5 cellular contexts compared by ENCODE assay signal in genomic region chr21:37646761-37647160, GRCh38.
A peak's percentile ranks its signal among the peaks of the same experiment; 100 is the strongest.
DNase-seq lines count a peak whose midpoint lies in the region; ATAC-seq, FAIRE-seq and TF ChIP-seq lines count a peak whose summit lies in the region.
"Not testable (repeated sequence)": the region's sequence is repeated elsewhere in the genome, so short reads cannot be mapped to it uniquely, and the experiment has no call there.

No MANE protein-coding gene starts in this region.

- POLR2A ChIA-PET in HEK293 (lab: Yijun Ruan, JAX): not testable (repeated sequence)
- POLR2A ChIA-PET in K562 (lab: Yijun Ruan, JAX): interaction anchor here (0.6 to 0.8 kb wide), 3 partner anchors 22 to 446 kb away, joined by 3 to 4 read pairs (median 3); no protein-coding TSS in a partner anchor

- BruUV-seq in K562 (replicated peaks; lab: Mats Ljungman, UMichigan): not testable (repeated sequence)

- not testable (repeated sequence) for DNase-seq in K562 (ENCODE audit: extremely low read depth in 1 of 4, low spot score in 3 of 4); keratinocyte (ENCODE audit: low read depth, low spot score); sigmoid colon
- peak; percentile 57 for DNase-seq in esophagus muscularis mucosa (ENCODE audit: extremely low spot score)

- not testable (repeated sequence) for H3K9ac ChIP-seq in K562 (ENCODE audit: insufficient read depth in 1 of 2, low read depth in 2 of 2, low read length in 2 of 2); keratinocyte (ENCODE audit: control insufficient read depth, extremely low read depth, insufficient read depth, low read length)

- not testable (repeated sequence) for FAIRE-seq in K562 (lab: Jason Lieb, UNC); keratinocyte (lab: Jason Lieb, UNC)

- not testable (repeated sequence) for TF ChIP-seq CTCF in HEK293 (tag by site-specific recombination; IDR thresholded peaks at IDR 0.05); K562 (IDR thresholded peaks at IDR 0.05 in 2 of 3, conservative IDR thresholded peaks at IDR 0.05 in 1 of 3; ENCODE audit: insufficient read depth in 2 of 3, low read depth in 1 of 3, low read length in 3 of 3); esophagus muscularis mucosa (IDR thresholded peaks at IDR 0.05); keratinocyte (optimal IDR thresholded peaks at IDR 0.05 in 1 of 3, IDR thresholded peaks at IDR 0.05 in 1 of 3, conservative IDR thresholded peaks at IDR 0.05 in 1 of 3; ENCODE audit: extremely low read depth in 1 of 3, insufficient read depth in 2 of 3, low read length in 3 of 3); sigmoid colon (IDR thresholded peaks at IDR 0.05)

- not testable (repeated sequence) for H2AFZ ChIP-seq in K562 (ENCODE audit: low read depth, low read length); keratinocyte (ENCODE audit: control insufficient read depth, low read length)

- peak overlapping the region; percentile 63 for H3K4me2 ChIP-seq in K562 (ENCODE audit: insufficient read depth, low read length)
- peak overlapping the region; percentile 64 for H3K4me2 ChIP-seq in keratinocyte (ENCODE audit: control insufficient read depth, extremely low read depth, insufficient read depth, low read depth, low read length)

- ATAC-seq in K562: peak; percentile 9; the same call in 1 of the 3 replicates

- peaks cover 40 to 50% of the 10 kb centered on the region in 2 experiments; a peak in 4 of 5 replicates for H3K27me3 ChIP-seq in K562 (ENCODE audit: control insufficient read depth in 2 of 2, insufficient read depth in 2 of 2, low read length in 2 of 2)
- H3K27me3 ChIP-seq in esophagus muscularis mucosa; keratinocyte (ENCODE audit: control insufficient read depth, extremely low read depth, insufficient read depth, low read length); sigmoid colon: not testable (repeated sequence)

- not testable (repeated sequence) for H3K9me1 ChIP-seq in K562 (ENCODE audit: control insufficient read depth, insufficient read depth, low read length); keratinocyte (ENCODE audit: control insufficient read depth, extremely low read depth, insufficient read depth, low read length)

- not testable (repeated sequence) for H4K20me1 ChIP-seq in K562 (replicated peaks; ENCODE audit: control insufficient read depth, insufficient read depth, low read length); keratinocyte (ENCODE audit: control insufficient read depth, extremely low read depth, insufficient read depth, low read length)

- CTCF ChIA-PET in HEK293 (lab: Yijun Ruan, JAX): interaction anchor here (0.6 to 1.2 kb wide), 2 partner anchors 189 to 859 kb away, joined by 3 to 5 read pairs; no protein-coding TSS in a partner anchor
- CTCF ChIA-PET in K562 (lab: Yijun Ruan, JAX; ENCODE audit: low intra/inter-chr PET ratio): interaction anchor here (0.6 kb wide), 1 partner anchor 300 kb away, joined by 3 read pairs; no protein-coding TSS in a partner anchor

- not testable (repeated sequence) for TF ChIP-seq RAD21 in K562 (CRISPR knock-in tag; conservative IDR thresholded peaks at IDR 0.05 in 1 of 2, IDR thresholded peaks at IDR 0.05 in 1 of 2)

- dilution Hi-C loops in keratinocyte (cut with MboI; ENCODE audit: extremely low pct_ligation_motif_present, low sequenced_read_pairs): not testable (repeated sequence)

- not testable (repeated sequence) for H3K79me2 ChIP-seq in K562 (ENCODE audit: control insufficient read depth, insufficient read depth, low read length); keratinocyte (ENCODE audit: control insufficient read depth, insufficient read depth, low read length)

- not testable (repeated sequence) for TF ChIP-seq POLR2A in K562 (conservative IDR thresholded peaks at IDR 0.05); esophagus muscularis mucosa (IDR thresholded peaks at IDR 0.05; ENCODE audit: low read depth); sigmoid colon (IDR thresholded peaks at IDR 0.05)

- intact Hi-C loops in K562 (cut with micrococcal nuclease) (loop anchor here (10.0 kb wide), 1 partner anchor 462 kb away; no protein-coding TSS in a partner anchor), sigmoid colon (cut with DNase I) (loop anchor here (5.0 kb wide), 1 partner anchor 84 kb away; no protein-coding TSS in a partner anchor)
- intact Hi-C loops in esophagus muscularis mucosa (cut with DNase I): not testable (repeated sequence)

- H3K36me3 ChIP-seq in HEK293 (ENCODE audit: control insufficient read depth in 2 of 2, insufficient read depth in 1 of 2, low read length in 2 of 2); K562 (ENCODE audit: control insufficient read depth, insufficient read depth, low read length); esophagus muscularis mucosa; keratinocyte (ENCODE audit: control insufficient read depth in 2 of 2, extremely low read depth in 1 of 2, insufficient read depth in 2 of 2, low read length in 2 of 2); sigmoid colon: not testable (repeated sequence)

- H3K4me3 ChIP-seq in HEK293 (ENCODE audit: low read depth, low read length); K562; keratinocyte (ENCODE audit: control insufficient read depth in 2 of 3, extremely low read depth in 1 of 3, insufficient read depth in 2 of 3, low read depth in 1 of 3, low read length in 3 of 3); sigmoid colon: not testable (repeated sequence)
- peak overlapping the region in 1 of 4 donors; percentile 3 for H3K4me3 ChIP-seq in esophagus muscularis mucosa

- 1% methylated on average over 12 of the region's 12 CpGs for WGBS in K562 (ENCODE audit: insufficient coverage, low coverage, missing lambda C conversion rate)
- 74% methylated on average over 12 of the region's 12 CpGs for WGBS in esophagus muscularis mucosa
- WGBS in sigmoid colon, 2 donors: 75 to 89% methylated on average over 12 of the region's 12 CpGs

- TF ChIP-seq EP300 in K562 (IDR thresholded peaks at IDR 0.05; ENCODE audit: low read length); esophagus muscularis mucosa (IDR thresholded peaks at IDR 0.05); sigmoid colon (IDR thresholded peaks at IDR 0.05): not testable (repeated sequence)

- not testable (repeated sequence) for H3K9me3 ChIP-seq in HEK293 (ENCODE audit: control insufficient read depth, insufficient read depth, low read depth, low read length); K562 (replicated peaks; ENCODE audit: control insufficient read depth, insufficient read depth, low read depth, low read length); esophagus muscularis mucosa; keratinocyte (ENCODE audit: control insufficient read depth, low read depth, low read length); sigmoid colon

- in situ Hi-C loops in K562 (cut with MboI): not testable (repeated sequence)

- not testable (repeated sequence) for H3K27ac ChIP-seq in HEK293 (ENCODE audit: extremely low read depth, low read depth, low read length); K562 (ENCODE audit: extremely low read depth, low read depth, low read length); keratinocyte (ENCODE audit: control insufficient read depth, insufficient read depth, low read length)
- H3K27ac ChIP-seq in esophagus muscularis mucosa (replicated peaks in 1 of 4) (peak overlapping the region; percentile 46 to 69 (median 62)), sigmoid colon (peak overlapping the region in 3 of 4 donors; percentile 58 to 65 (median 59))

- not testable (repeated sequence) for H3K4me1 ChIP-seq in HEK293 (ENCODE audit: control insufficient read depth, insufficient read depth, low read length); K562 (replicated peaks in 1 of 2; ENCODE audit: control insufficient read depth in 2 of 2, insufficient read depth in 2 of 2, low read length in 2 of 2)
- peaks cover 0 to 20% (median 13%) of the 10 kb centered on the region in 4 donors for H3K4me1 ChIP-seq in esophagus muscularis mucosa
- peaks cover 26% of the 10 kb centered on the region for H3K4me1 ChIP-seq in keratinocyte (ENCODE audit: control insufficient read depth, extremely low read depth, insufficient read depth, low read length)
- H3K4me1 ChIP-seq in sigmoid colon: peaks cover 0 to 17% (median 11%) of the 10 kb centered on the region in 4 donors

TF ChIP-seq in HEK293, 187 proteins besides CTCF, POLR2A, EP300 and RAD21:
- TF ChIP-seq ATF2 (tag by site-specific recombination; IDR thresholded peaks at IDR 0.05; ENCODE audit: low read depth): 0 out of 2 replicates have a peak, but pooled peaks have one; percentile 22
TF ChIP-seq in HEK293: peak in this region for 1; not testable (repeated sequence) for 186.

TF ChIP-seq in K562, 482 proteins besides CTCF, POLR2A, EP300 and RAD21:
- TF ChIP-seq EGR1 (conservative IDR thresholded peaks at IDR 0.05): peak; percentile 61
